ENCODE assay signal across 23 cellular contexts in genomic region chr20:61909821-61910220, GRCh38.
"Had no signal": no experiment of that assay in that cellular context is flagged by ENCODE, and none has a peak within 500 bp of the region (broad histone marks: within the 10 kb centered on the region; RNA-seq: fewer than 3 reads in every experiment).

No MANE protein-coding gene starts in this region.

- H3K27ac ChIP-seq: HL-60, KMS-11, RWPE1, SJSA1, SK-N-MC had no signal

- H3K4me1 ChIP-seq: SJSA1 had no signal

- H3K36me3 ChIP-seq: SJSA1 had no signal

- DNase-seq: Kasumi-1, MM.1S, NCI-H1092 treated with DMSO at 0.1 percent for 48 hours, NCI-H1436, NCI-H187, NCI-H2029, NCI-H2081 treated with DMSO at 0.1 percent for 48 hours, NCI-H2171, NCI-H226, NCI-H446, NCI-H510A, NCI-H524 treated with DMSO at 0.1 percent for 48 hours, NCI-H69, NCI-H774, PC-3, SIG-M5 had no signal

- H3K4me2 ChIP-seq: KMS-11 had no signal

- H3K9ac ChIP-seq: KMS-11 had no signal

- H3K4me3 ChIP-seq: K562, SJSA1, SK-N-MC had no signal

- ATAC-seq: K562, Panc1, PC-3 had no signal
